1 cellular context compared by ENCODE assay signal in genomic region chr19:49113762-49114629, GRCh38.
TF ChIP-seq lines count a peak whose summit lies in the region.

LIN7B (plus strand) TSS chr19:49114370; CDS start chr19:49114405, 35 bp downstream.

TF ChIP-seq in HepG2, 621 proteins besides CTCF, POLR2A, EP300 and RAD21 (continued from another document and continues in another):
- TF ChIP-seq DZIP1 (CRISPR knock-in tag; IDR thresholded peaks at IDR 0.05) (0 out of 2 replicates have a peak, but pooled peaks have one; percentile 36), GATAD1 (CRISPR knock-in tag; IDR thresholded peaks at IDR 0.05) (peak; percentile 18), SMAD3 (CRISPR knock-in tag; IDR thresholded peaks at IDR 0.05) (no peak), NFYC (CRISPR knock-in tag; IDR thresholded peaks at IDR 0.05) (peak; percentile 71), ZFP91 (CRISPR knock-in tag; IDR thresholded peaks at IDR 0.05; ENCODE audit: borderline replicate concordance) (peak; percentile 38; the same call in 1 of the 2 replicates), ZBTB40 (IDR thresholded peaks at IDR 0.05) (no peak), ZBTB40 (CRISPR knock-in tag; IDR thresholded peaks at IDR 0.05) (peak; percentile 45; the same call in 1 of the 2 replicates), ZNF431 (CRISPR knock-in tag; IDR thresholded peaks at IDR 0.05; ENCODE audit: borderline replicate concordance, low read depth) (peak; percentile 77; the same call in 1 of the 2 replicates), ZMYM3 (CRISPR knock-in tag; IDR thresholded peaks at IDR 0.05) (0 out of 2 replicates have a peak, but pooled peaks have one; percentile 42), ZNF446 (CRISPR knock-in tag; IDR thresholded peaks at IDR 0.05) (peak; percentile 64; the same call in 1 of the 2 replicates), RARA (CRISPR knock-in tag; IDR thresholded peaks at IDR 0.05) (peak; percentile 31), ZNF367 (CRISPR knock-in tag; IDR thresholded peaks at IDR 0.05; ENCODE audit: borderline replicate concordance) (no peak), MXD4 (CRISPR knock-in tag; IDR thresholded peaks at IDR 0.05) (0 out of 2 replicates have a peak, but pooled peaks have one; percentile 45), ZNF790 (CRISPR knock-in tag; IDR thresholded peaks at IDR 0.05; ENCODE audit: borderline replicate concordance) (peak; percentile 66; the same call in 1 of the 2 replicates), STAT5B (CRISPR knock-in tag; IDR thresholded peaks at IDR 0.05) (0 out of 2 replicates have a peak, but pooled peaks have one; percentile 7), ZNF646 (CRISPR knock-in tag; IDR thresholded peaks at IDR 0.05) (no peak), ELF1 (CRISPR knock-in tag; IDR thresholded peaks at IDR 0.05) (0 out of 2 replicates have a peak, but pooled peaks have one; percentile 11), YY1 (IDR thresholded peaks at IDR 0.05; ENCODE audit: insufficient read depth, insufficient replicate concordance, low read depth, low read length) (peak; percentile 87), ZNF225 (CRISPR knock-in tag; IDR thresholded peaks at IDR 0.05) (peak; percentile 63; the same call in 1 of the 2 replicates), HOXD1 (CRISPR knock-in tag; IDR thresholded peaks at IDR 0.05) (no peak), FOXJ3 (CRISPR knock-in tag; IDR thresholded peaks at IDR 0.05; ENCODE audit: borderline replicate concordance) (no peak), ETV5 (CRISPR knock-in tag; IDR thresholded peaks at IDR 0.05; ENCODE audit: borderline replicate concordance) (no peak), ZNF547 (CRISPR knock-in tag; IDR thresholded peaks at IDR 0.05) (peak; percentile 65; the same call in 1 of the 2 replicates), FOXO1 (CRISPR knock-in tag; IDR thresholded peaks at IDR 0.05) (peak; percentile 9; the same call in 1 of the 2 replicates), IRF2 (CRISPR knock-in tag; IDR thresholded peaks at IDR 0.05) (0 out of 2 replicates have a peak, but pooled peaks have one; percentile 25), MAZ (IDR thresholded peaks at IDR 0.05; ENCODE audit: borderline replicate concordance, low read depth, low read length) (0 out of 2 replicates have a peak, but pooled peaks have one; percentile 40), MAZ (CRISPR knock-in tag; IDR thresholded peaks at IDR 0.05; ENCODE audit: low read depth) (peak; percentile 72; the same call in 1 of the 2 replicates), ZFX (CRISPR knock-in tag; IDR thresholded peaks at IDR 0.05; ENCODE audit: low read depth) (peak; percentile 71), CREB3 (CRISPR knock-in tag; IDR thresholded peaks at IDR 0.05) (0 out of 2 replicates have a peak, but pooled peaks have one; percentile 28), FUBP1 (CRISPR knock-in tag; IDR thresholded peaks at IDR 0.05; ENCODE audit: borderline replicate concordance) (no peak), TSC22D2 (CRISPR knock-in tag; IDR thresholded peaks at IDR 0.05; ENCODE audit: borderline replicate concordance) (0 out of 2 replicates have a peak, but pooled peaks have one; percentile 46), MEIS2 (CRISPR knock-in tag; IDR thresholded peaks at IDR 0.05) (peak; percentile 12; the same call in 1 of the 2 replicates), GFI1 (CRISPR knock-in tag; IDR thresholded peaks at IDR 0.05; ENCODE audit: borderline replicate concordance) (no peak)
